In genomic region chr7:156129589-156129988, GRCh38 we compare ENCODE assay signal across 1 cellular context.
TF ChIP-seq lines count a peak whose summit lies in the region.

No MANE protein-coding gene starts in this region.

TF ChIP-seq in K562, 482 proteins besides CTCF, POLR2A, EP300 and RAD21 (continued from another document):
- TF ChIP-seq, protein P1, sequence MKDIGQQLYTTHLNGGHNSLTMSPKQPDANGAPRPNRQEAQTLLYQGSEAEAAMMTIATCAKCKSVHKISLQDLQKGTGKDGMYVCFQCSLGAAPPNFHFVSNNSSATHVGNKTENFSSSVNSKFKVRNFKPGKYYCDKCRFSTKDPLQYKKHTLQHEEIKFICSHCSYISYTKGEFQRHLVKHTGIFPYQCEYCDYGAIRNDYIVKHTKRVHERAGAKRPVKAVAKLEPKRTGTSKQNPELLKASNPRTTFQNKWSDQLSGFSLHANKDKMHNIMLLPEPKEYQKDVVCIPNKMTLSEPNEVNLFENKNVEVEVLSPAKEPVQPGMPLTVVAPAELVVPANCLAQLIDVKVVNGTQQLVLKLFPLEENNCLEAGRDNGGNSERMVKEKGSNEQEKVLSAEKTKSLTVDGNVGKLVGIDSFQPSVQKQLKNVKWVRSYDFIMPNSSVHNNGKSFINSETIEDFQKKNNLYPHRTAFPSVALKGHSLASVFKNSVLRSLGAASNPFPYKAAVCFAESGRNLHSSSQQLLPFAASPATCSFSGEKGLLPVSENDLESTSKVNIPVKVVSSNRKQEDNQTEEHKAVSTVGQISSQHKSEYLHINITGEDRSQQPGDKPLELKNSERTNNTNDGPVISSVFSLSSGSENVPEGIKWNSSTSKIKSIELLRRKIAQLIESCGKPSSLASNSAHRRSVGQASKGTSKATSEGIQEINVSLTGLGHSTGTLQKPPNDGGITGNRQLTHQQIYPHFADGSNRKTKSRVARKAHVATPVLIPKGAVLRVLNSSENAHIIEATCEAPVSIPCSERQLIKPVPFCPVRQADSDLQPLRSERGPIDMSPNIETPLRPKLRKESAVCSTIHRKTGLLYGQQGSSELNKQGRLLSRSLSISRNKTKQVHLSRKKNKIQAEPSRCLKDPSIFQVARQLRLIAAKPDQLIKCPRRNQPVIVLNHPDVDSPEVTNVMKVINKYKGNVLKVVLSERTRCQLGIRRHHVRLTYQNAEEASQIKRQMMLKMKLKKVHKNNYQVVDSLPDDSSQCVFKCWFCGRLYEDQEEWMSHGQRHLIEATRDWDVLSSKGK (CRISPR knock-in tag; IDR thresholded peaks at IDR 0.05), result no peak
- no peak for TF ChIP-seq GATAD2A (IDR thresholded peaks at IDR 0.05)
- no peak for TF ChIP-seq HCFC1 (IDR thresholded peaks at IDR 0.05; ENCODE audit: low read depth, low read length)
- no peak for TF ChIP-seq PHB (CRISPR knock-in tag; IDR thresholded peaks at IDR 0.05)
- no peak for TF ChIP-seq ZNF197 (CRISPR knock-in tag; IDR thresholded peaks at IDR 0.05; ENCODE audit: low read depth)
- no peak for TF ChIP-seq HES1 (IDR thresholded peaks at IDR 0.05; ENCODE audit: low read depth)
